Comparison of ENCODE assay signal across 7 cellular contexts in genomic region chr6:70413829-70414494, GRCh38. TPM values are rescaled to one million over a fixed set of nuclear protein-coding genes. Genes with fewer than 3 reads are reported as not detected.
DNase-seq lines count a peak whose midpoint lies in the region; ATAC-seq and TF ChIP-seq lines count a peak whose summit lies in the region.

No MANE protein-coding gene starts in this region.

- H3K4me1 ChIP-seq in endocrine pancreas (ENCODE audit: control insufficient read depth, insufficient read depth, low read length): peaks cover 14% of the 10 kb centered on the region
- no peaks in the 10 kb centered on the region for H3K4me1 ChIP-seq in urinary bladder (ENCODE audit: insufficient read depth)

- peak overlapping the region; percentile 86 for H3K27ac ChIP-seq in urinary bladder (ENCODE audit: low read depth)

- H3K27me3 ChIP-seq in endocrine pancreas (ENCODE audit: control insufficient read depth, insufficient read depth, low read length): no peaks in the 10 kb centered on the region

- DNase-seq in GDM1 (lab: John Stamatoyannopoulos, UW) (peak; percentile 54), HK-2 (ENCODE audit: unreplicated experiment) (peak; percentile 34), SW480 (ENCODE audit: low spot score) (peak; percentile 12), mesothelial cell of epicardium (ENCODE audit: low spot score in 2 of 2, unreplicated experiment in 2 of 2) (peak in 1 of 2 experiments; percentile 23)

- H3K36me3 ChIP-seq in endocrine pancreas (ENCODE audit: control insufficient read depth, insufficient read depth, low read length): no peaks in the 10 kb centered on the region
- H3K36me3 ChIP-seq in urinary bladder (ENCODE audit: insufficient read depth): no peaks in the 10 kb centered on the region

- TF ChIP-seq CTCF in mesothelial cell of epicardium (IDR thresholded peaks at IDR 0.05; ENCODE audit: unreplicated experiment): no peak

- H3K4me1 Mint-ChIP-seq in mesothelial cell of epicardium: peaks cover 16% of the 10 kb centered on the region

- no peaks in the 10 kb centered on the region for H3K9me3 ChIP-seq in endocrine pancreas (ENCODE audit: control insufficient read depth, low read length)

- H3K9ac ChIP-seq in endocrine pancreas (ENCODE audit: control insufficient read depth, insufficient read depth, low read length): peak overlapping the region; percentile 97

- WGBS in urinary bladder: 1% methylated on average over 44 of the region's 44 CpGs

- H3K36me3 Mint-ChIP-seq in mesothelial cell of epicardium: no peaks in the 10 kb centered on the region

- peaks cover 3% of the 10 kb centered on the region for H3K27me3 Mint-ChIP-seq in mesothelial cell of epicardium (ENCODE audit: low read depth)

- no peaks in the 10 kb centered on the region for H3K9me3 Mint-ChIP-seq in mesothelial cell of epicardium

- peak; percentile 24 for ATAC-seq in GM19467 (IDR thresholded peaks at IDR 0.05; ENCODE audit: unreplicated experiment)

- H3K4me3 ChIP-seq in endocrine pancreas (ENCODE audit: control insufficient read depth, insufficient read depth, low read length): peak overlapping the region; percentile 89
- H3K4me3 ChIP-seq in urinary bladder (ENCODE audit: low read depth, low read length): peak overlapping the region; percentile 92

- peak overlapping the region; percentile 57 for H3K27ac Mint-ChIP-seq in mesothelial cell of epicardium

- H3K4me3 Mint-ChIP-seq in mesothelial cell of epicardium: peak overlapping the region; percentile 93

RNA-seq across cellular contexts. Expression of gene FAM135A, which starts 0.7 kb away (rescaled TPM):
- total RNA-seq in mesothelial cell of epicardium (21.5 to 24.8 TPM (median 22.7 TPM) in 3 replicates), urinary bladder (100 TPM)
- 10.3 TPM for polyA plus RNA-seq in urinary bladder
